In genomic region chr20:47027042-47027441, GRCh38 we compare ENCODE assay signal across 17 cellular contexts.
DNase-seq lines count a peak whose midpoint lies in the region; ATAC-seq and TF ChIP-seq lines count a peak whose summit lies in the region.
"Had no signal": no experiment of that assay in that cellular context is flagged by ENCODE, and none has a peak within 500 bp of the region (broad histone marks: within the 10 kb centered on the region; RNA-seq: fewer than 3 reads in every experiment).

No MANE protein-coding gene starts in this region.

- BruUV-seq in MCF 10A (replicated peaks; lab: Mats Ljungman, UMichigan) (no TSS peak), mammary epithelial cell (replicated peaks; lab: Mats Ljungman, UMichigan) (no TSS peak)

- H3K27ac ChIP-seq in mammary epithelial cell (ENCODE audit: insufficient read depth, low read depth, low read length) (no peak overlapping the region), ovary (no peak overlapping the region)
- H3K27ac ChIP-seq in CD4-positive, alpha-beta T cell (ENCODE audit: low read depth, low read length): no peak overlapping the region
- H3K27ac ChIP-seq: 22Rv1 had no signal

- H3K4me1 ChIP-seq in mammary epithelial cell (ENCODE audit: insufficient read depth, low read length) (no peaks in the 10 kb centered on the region), ovary (ENCODE audit: insufficient read depth) (no peaks in the 10 kb centered on the region)

- dilution Hi-C loops in mammary epithelial cell (cut with HindIII; ENCODE audit: low sequenced_read_pairs): no loop called here

- no peaks in the 10 kb centered on the region for H3K4me1 Mint-ChIP-seq in MCF 10A (ENCODE audit: insufficient read depth, unreplicated experiment)
- no peaks in the 10 kb centered on the region for H3K4me1 Mint-ChIP-seq in CD4-positive, alpha-beta T cell (ENCODE audit: low read depth)

- POLR2A ChIA-PET in MCF 10A (lab: Yijun Ruan, JAX): no interaction called here
- POLR2A ChIA-PET in CD4-positive, alpha-beta T cell (lab: Charles Lee): no interaction called here

- no peaks in the 10 kb centered on the region for H4K20me1 ChIP-seq in mammary epithelial cell (ENCODE audit: insufficient read depth, low read length)

- no peak overlapping the region for H3K4me2 ChIP-seq in mammary epithelial cell (ENCODE audit: insufficient read depth, low read depth, low read length)

- H3K27me3 ChIP-seq in mammary epithelial cell (ENCODE audit: insufficient read depth, low read length): peaks cover 5% of the 10 kb centered on the region
- H3K27me3 ChIP-seq in CD4-positive, alpha-beta T cell (ENCODE audit: control insufficient read depth, insufficient read depth, low read length): no peaks in the 10 kb centered on the region
- no peaks in the 10 kb centered on the region for H3K27me3 ChIP-seq in ovary

- in situ Hi-C loops in mammary epithelial cell (cut with MboI; ENCODE audit: low sequenced_read_pairs in 2 of 2): no loop called here

- peak; percentile 79 for DNase-seq in MCF 10A (ENCODE audit: unreplicated experiment)
- no peak for DNase-seq in mammary epithelial cell
- peak; percentile 13 for DNase-seq in RPMI8226
- DNase-seq in stromal cell of bone marrow (ENCODE audit: low read depth): peak; percentile 36
- no peak for DNase-seq in activated CD4-positive, alpha-beta T cell treated with anti-CD3 and anti-CD28 coated beads, Interleukin-2, amount 50 U/mL, for 48 hours
- DNase-seq in CD4-positive, alpha-beta T cell: no peak
- no peak for DNase-seq in ovary
- DNase-seq: C1 segment of cervical spinal cord, COR-L47, DMS53, HFFc6, KG1, NCI-H1417 treated with DMSO at 0.1 percent for 48 hours, NCI-H2227 treated with DMSO at 0.1 percent for 48 hours, NCI-H524 treated with DMSO at 0.1 percent for 48 hours had no signal

- H3K36me3 ChIP-seq in mammary epithelial cell (ENCODE audit: insufficient read depth, low read length): no peaks in the 10 kb centered on the region
- H3K36me3 ChIP-seq in ovary: no peaks in the 10 kb centered on the region

- TF ChIP-seq CTCF in MCF 10A (IDR thresholded peaks at IDR 0.05; ENCODE audit: unreplicated experiment) (no peak), mammary epithelial cell (conservative IDR thresholded peaks at IDR 0.05 in 1 of 2, IDR thresholded peaks at IDR 0.05 in 1 of 2; ENCODE audit: extremely low read depth in 1 of 2, insufficient read depth in 1 of 2, low read depth in 1 of 2, low read length in 2 of 2) (peak in 1 of 2 donors; percentile 20), ovary (IDR thresholded peaks at IDR 0.05) (no peak)
- no peak for TF ChIP-seq CTCF in CD4-positive, alpha-beta T cell (IDR thresholded peaks at IDR 0.05)

- no peak for TF ChIP-seq EP300 in ovary (IDR thresholded peaks at IDR 0.05)

- ATAC-seq in esophagus mucosa: peak; percentile 98
- ATAC-seq in CD4-positive, alpha-beta T cell (ENCODE audit: poor library complexity): no peak

- no peak overlapping the region for H3K9ac ChIP-seq in mammary epithelial cell (ENCODE audit: insufficient read depth, low read length)

- intact Hi-C loops in MCF 10A (cut with micrococcal nuclease) (no loop called here), mammary epithelial cell (cut with micrococcal nuclease) (loop anchor here (10.0 kb wide), 1 partner anchor 272 kb away; no protein-coding TSS in a partner anchor), ovary (cut with DNase I) (no loop called here)
- intact Hi-C loops in CD4-positive, alpha-beta T cell (cut with DNase I, micrococcal nuclease): no loop called here

- peaks cover 13% of the 10 kb centered on the region for H3K9me3 Mint-ChIP-seq in MCF 10A (ENCODE audit: unreplicated experiment)
- H3K9me3 Mint-ChIP-seq in CD4-positive, alpha-beta T cell: peaks cover 3% of the 10 kb centered on the region
- H3K9me3 Mint-ChIP-seq: HFFc6 had no signal

- peaks cover 37% of the 10 kb centered on the region for H3K27me3 Mint-ChIP-seq in MCF 10A (ENCODE audit: insufficient read depth, unreplicated experiment)
- peaks cover 19% of the 10 kb centered on the region for H3K27me3 Mint-ChIP-seq in CD4-positive, alpha-beta T cell

- no peaks in the 10 kb centered on the region for H3K79me2 ChIP-seq in mammary epithelial cell (ENCODE audit: insufficient read depth, low read length)

- H3K4me3 Mint-ChIP-seq in MCF 10A (ENCODE audit: unreplicated experiment): no peak overlapping the region
- no peak overlapping the region for H3K4me3 Mint-ChIP-seq in CD4-positive, alpha-beta T cell
- H3K4me3 Mint-ChIP-seq: HFFc6 had no signal

- H3K36me3 Mint-ChIP-seq in MCF 10A (ENCODE audit: insufficient read depth, unreplicated experiment): no peaks in the 10 kb centered on the region
- no peaks in the 10 kb centered on the region for H3K36me3 Mint-ChIP-seq in CD4-positive, alpha-beta T cell (ENCODE audit: low read depth)

- no peak overlapping the region for H3K27ac Mint-ChIP-seq in MCF 10A (ENCODE audit: low read depth, unreplicated experiment)
- H3K27ac Mint-ChIP-seq in CD4-positive, alpha-beta T cell: no peak overlapping the region
- H3K27ac Mint-ChIP-seq: HFFc6 had no signal

- H3K9me3 ChIP-seq in mammary epithelial cell (replicated peaks; ENCODE audit: insufficient read depth, low read length) (peaks cover 5% of the 10 kb centered on the region), ovary (no peaks in the 10 kb centered on the region)
- H3K9me3 ChIP-seq in CD4-positive, alpha-beta T cell (ENCODE audit: control insufficient read depth, low read length): no peaks in the 10 kb centered on the region

- 32% methylated on average over 4 of the region's 4 CpGs for WGBS in mammary epithelial cell (ENCODE audit: low coverage, missing lambda C conversion rate)
- WGBS in ovary, 3 donors: 78 to 85% (median 81%) methylated on average over 4 of the region's 4 CpGs

- TF ChIP-seq POLR2A in ovary (IDR thresholded peaks at IDR 0.05): no peak

- H3K4me3 ChIP-seq in mammary epithelial cell (replicated peaks in 1 of 3; ENCODE audit: insufficient read depth in 1 of 3, low read depth in 2 of 3, low read length in 3 of 3) (no peak overlapping the region), ovary (no peak overlapping the region)

- CTCF ChIA-PET in MCF 10A (lab: Yijun Ruan, JAX) (interaction anchor here (0.6 to 0.9 kb wide), 3 partner anchors 47 to 655 kb away, joined by 3 read pairs; no protein-coding TSS in a partner anchor), mammary epithelial cell (lab: Charles Lee; ENCODE audit: low non-redundant PET) (no interaction called here)
- CTCF ChIA-PET in CD4-positive, alpha-beta T cell (lab: Charles Lee): no interaction called here

- H2AFZ ChIP-seq in mammary epithelial cell (ENCODE audit: low read depth, low read length): no peak overlapping the region

Comparison
In these comparisons a context has a peak if more than half of its experiments do, and no peak if none do; other contexts are left out.
1. DNase-seq: peak in MCF 10A (single experiment), RPMI8226 (single experiment) and stromal cell of bone marrow (single experiment); none in mammary epithelial cell (single experiment), activated CD4-positive, alpha-beta T cell treated with anti-CD3 and anti-CD28 coated beads, Interleukin-2, amount 50 U/mL, for 48 hours (0 of 2), CD4-positive, alpha-beta T cell (0 of 10) and ovary (0 of 5).